ENCODE assay signal across 24 cellular contexts in the genomic region with DNA sequence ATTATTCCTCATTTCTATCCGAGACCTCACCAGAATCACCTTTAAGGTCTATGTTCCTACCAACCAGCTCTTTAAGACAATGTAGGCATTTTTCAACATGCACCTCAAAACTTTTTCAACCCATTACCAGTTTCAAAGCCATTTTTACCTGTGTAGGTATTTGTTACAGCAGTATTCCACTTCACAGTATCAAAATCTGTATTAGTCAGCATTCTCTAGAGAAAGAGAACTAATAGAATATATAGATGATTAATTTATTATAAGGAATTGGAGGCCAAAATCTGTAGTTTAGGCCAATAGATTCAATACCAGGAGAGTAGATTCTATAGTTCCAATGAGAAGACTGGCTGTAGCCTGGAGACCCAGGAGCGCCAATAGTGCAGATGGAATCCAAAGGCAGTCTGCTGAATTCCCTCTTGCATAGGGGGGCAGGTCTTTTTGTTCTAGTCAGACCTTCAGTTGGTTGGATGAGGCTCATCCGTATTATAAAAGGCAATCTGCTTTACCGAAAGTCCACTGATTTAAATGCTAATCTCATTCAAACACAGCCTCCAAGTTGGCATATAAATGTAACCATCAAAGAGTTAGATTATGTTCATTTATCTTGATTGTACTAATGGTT.
"Had no signal": no experiment of that assay in that cellular context is flagged by ENCODE, and none has a peak within 500 bp of the region (broad histone marks: within the 10 kb centered on the region; RNA-seq: fewer than 3 reads in every experiment).

No MANE protein-coding gene starts in this region.

- H3K9me3 ChIP-seq: Peyer's patch, SJSA1 had no signal

- H3K27ac ChIP-seq: brain microvascular endothelial cell, cardiac muscle cell, Peyer's patch, SJSA1 had no signal

- ATAC-seq: T-helper 17 cell had no signal

- DNase-seq: activated CD4-positive, alpha-beta memory T cell treated with anti-CD3 and anti-CD28 coated beads for 36 hours; activated CD4-positive, alpha-beta T cell treated with anti-CD3 and anti-CD28 coated beads, Interleukin-2, amount 10 ng/mL, durations not matched to agents 7 days and 5 days; activated CD4-positive, CD25-positive, alpha-beta regulatory T cell; activated gamma-delta T cell treated with Interleukin-2 at 50 U/mL for 16 hours; activated naive CD4-positive, alpha-beta T cell treated with anti-CD3 and anti-CD28 coated beads, Interleukin-2, amount 10 ng/mL, durations not matched to agents 7 days and 5 days; activated naive CD8-positive, alpha-beta T cell treated with anti-CD3 and anti-CD28 coated beads for 36 hours; activated T-cell treated with anti-CD3 and anti-CD28 coated beads for 4 hours; activated T-cell treated with anti-CD3 and anti-CD28 coated beads, Interleukin-2, amount 50 U/mL, for 48 hours; brain microvascular endothelial cell; NCI-H1092; NCI-H1417; NCI-H1930; NCI-H2171; NCI-H2227 treated with DMSO at 0.1 percent for 48 hours; NCI-H446 treated with DMSO at 0.1 percent for 48 hours; NCI-H524 treated with DMSO at 0.1 percent for 48 hours; NCI-H748 treated with DMSO at 0.1 percent for 48 hours; NK-92 treated with Interleukin-12 subunit alpha and Interleukin-12 subunit beta, amount 100 ng/mL, for 24 hours; Peyer's patch; SHP77; T-helper 17 cell; T-helper 9 cell had no signal

- H3K27me3 ChIP-seq: brain microvascular endothelial cell, cardiac muscle cell, Peyer's patch, SJSA1 had no signal

- H3K4me1 ChIP-seq: Peyer's patch, SJSA1 had no signal

- H3K4me3 ChIP-seq: cardiac muscle cell, Peyer's patch, SJSA1 had no signal

- H3K36me3 ChIP-seq: brain microvascular endothelial cell, cardiac muscle cell, Peyer's patch, SJSA1 had no signal
